In the genomic region with DNA sequence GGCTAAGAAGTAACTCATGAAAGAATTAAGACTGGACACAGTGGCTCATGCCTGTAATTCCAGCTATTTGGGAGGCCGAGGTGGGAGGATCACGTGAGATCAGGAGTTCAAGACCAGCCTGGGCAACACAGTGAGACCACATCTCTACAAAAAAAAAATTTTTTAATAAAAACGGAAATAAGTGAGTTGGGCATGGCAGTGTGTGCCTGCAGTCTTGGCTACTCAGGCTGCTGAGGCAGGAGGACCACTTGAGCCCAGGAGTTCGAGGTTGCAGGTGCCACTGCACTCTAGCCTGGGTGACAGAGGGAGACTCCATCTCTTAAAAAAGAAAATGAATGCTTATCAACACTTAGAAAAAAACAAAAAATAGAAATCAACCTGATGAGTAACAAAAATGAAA, we compare ENCODE assay signal across 19 cellular contexts.
DNase-seq lines count a peak whose midpoint lies in the region; ATAC-seq and TF ChIP-seq lines count a peak whose summit lies in the region.
"Had no signal": no experiment of that assay in that cellular context is flagged by ENCODE, and none has a peak within 500 bp of the region (broad histone marks: within the 10 kb centered on the region; RNA-seq: fewer than 3 reads in every experiment).

No MANE protein-coding gene starts in this region.

- H3K9me2 ChIP-seq in PC-3 (replicated peaks; ENCODE audit: low read length): no peaks in the 10 kb centered on the region

- no peak overlapping the region for H3K4me3 ChIP-seq in PC-3 (ENCODE audit: low read length)
- H3K4me3 ChIP-seq in muscle layer of colon (ENCODE audit: low read depth in 1 of 2, low read length in 2 of 2): no peak overlapping the region
- H3K4me3 ChIP-seq in ovary: no peak overlapping the region
- H3K4me3 ChIP-seq in esophagus squamous epithelium: no peak overlapping the region
- H3K4me3 ChIP-seq: lower lobe of right lung, mucosa of descending colon, SJCRH30 had no signal

- no peaks in the 10 kb centered on the region for H3K27me3 ChIP-seq in PC-3 (ENCODE audit: low read length)
- no peaks in the 10 kb centered on the region for H3K27me3 ChIP-seq in muscle layer of colon (ENCODE audit: control insufficient read depth in 1 of 2, insufficient read depth in 2 of 2, low read length in 2 of 2)
- no peaks in the 10 kb centered on the region for H3K27me3 ChIP-seq in ovary
- no peaks in the 10 kb centered on the region for H3K27me3 ChIP-seq in esophagus squamous epithelium
- H3K27me3 ChIP-seq: SJCRH30 had no signal

- H3K27ac ChIP-seq in PC-3 (ENCODE audit: low read length) (peak overlapping the region; percentile 90), cingulate gyrus (ENCODE audit: low read depth, low read length) (peak overlapping the region; percentile 100), muscle layer of colon (ENCODE audit: low read depth, low read length) (peak overlapping the region; percentile 65), substantia nigra (ENCODE audit: low read depth, low read length, poor library complexity, severe bottlenecking) (peak overlapping the region; percentile 100), ovary (no peak overlapping the region), esophagus squamous epithelium (peak overlapping the region in 2 of 4 donors; percentile 82 to 85)
- H3K27ac ChIP-seq: lower lobe of right lung had no signal

- H3F3A ChIP-seq in PC-3 (ENCODE audit: low read length, unreplicated experiment): no peaks in the 10 kb centered on the region

- H3K36me3 ChIP-seq in PC-3 (ENCODE audit: low read depth, low read length): no peaks in the 10 kb centered on the region
- no peaks in the 10 kb centered on the region for H3K36me3 ChIP-seq in muscle layer of colon (ENCODE audit: insufficient read depth, low read length)
- no peaks in the 10 kb centered on the region for H3K36me3 ChIP-seq in ovary
- no peaks in the 10 kb centered on the region for H3K36me3 ChIP-seq in esophagus squamous epithelium
- H3K36me3 ChIP-seq: lower lobe of right lung, SJCRH30 had no signal

- intact Hi-C loops in PC-3 (cut with micrococcal nuclease) (loop anchor here (5.0 kb wide), 2 partner anchors 168 to 183 kb away; no protein-coding TSS in a partner anchor), ovary (cut with DNase I) (no loop called here), esophagus squamous epithelium (cut with DNase I) (loop anchor here (10.0 kb wide), 1 partner anchor 110 kb away; no protein-coding TSS in a partner anchor)

- no peak for DNase-seq in PC-3
- no peak for DNase-seq in substantia nigra (lab: John Stamatoyannopoulos, UW)
- no peak for DNase-seq in ovary
- no peak for DNase-seq in AG08395 (ENCODE audit: low spot score)
- no peak for DNase-seq in esophagus squamous epithelium (lab: John Stamatoyannopoulos, UW)
- DNase-seq: activated CD4-positive, alpha-beta T cell treated with anti-CD3 and anti-CD28 coated beads, Interleukin-2, amount 50 U/mL, for 48 hours; activated naive CD4-positive, alpha-beta T cell treated with anti-CD3 and anti-CD28 coated beads, Interleukin-2, amount 50 U/mL, for 16 hours; aorta; DND-41; HCEC 1CT; lower lobe of right lung; SJCRH30; stimulated activated naive CD4-positive, alpha-beta T cell treated with Interleukin-2 at 50 U/mL for 16 hours; T-cell; trophoblast cell had no signal

- no peak for TF ChIP-seq POLR2A in ovary (IDR thresholded peaks at IDR 0.05)
- no peak for TF ChIP-seq POLR2A in esophagus squamous epithelium (IDR thresholded peaks at IDR 0.05)

- POLR2A ChIA-PET in PC-3 (lab: Charles Lee; ENCODE audit: unreplicated experiment): no interaction called here

- BruUV-seq in PC-3 (replicated peaks; lab: Mats Ljungman, UMichigan): no TSS peak

- H3K9me3 ChIP-seq in PC-3 (ENCODE audit: low read length) (no peaks in the 10 kb centered on the region), muscle layer of colon (ENCODE audit: low read length) (no peaks in the 10 kb centered on the region), ovary (no peaks in the 10 kb centered on the region), esophagus squamous epithelium (no peaks in the 10 kb centered on the region)
- H3K9me3 ChIP-seq: lower lobe of right lung, mucosa of descending colon, SJCRH30 had no signal

- H3K4me1 ChIP-seq in PC-3 (ENCODE audit: insufficient read depth, low read length): peaks cover 34% of the 10 kb centered on the region
- H3K4me1 ChIP-seq in muscle layer of colon (ENCODE audit: insufficient read depth, low read length): peaks cover 61% of the 10 kb centered on the region
- H3K4me1 ChIP-seq in ovary (ENCODE audit: insufficient read depth): peaks cover 9% of the 10 kb centered on the region
- peaks cover 45 to 94% (median 46%) of the 10 kb centered on the region in 3 donors for H3K4me1 ChIP-seq in esophagus squamous epithelium

- no peaks in the 10 kb centered on the region for H4K20me1 ChIP-seq in PC-3 (ENCODE audit: low read length)

- peak overlapping the region; percentile 68 for H3K4me2 ChIP-seq in PC-3 (ENCODE audit: low read length)

- TF ChIP-seq CTCF in PC-3 (conservative IDR thresholded peaks at IDR 0.05; ENCODE audit: low read depth, low read length): no peak
- TF ChIP-seq CTCF in ovary (IDR thresholded peaks at IDR 0.05): no peak
- TF ChIP-seq CTCF in esophagus squamous epithelium (IDR thresholded peaks at IDR 0.05): no peak

- H3K79me2 ChIP-seq in PC-3 (ENCODE audit: low read length): no peaks in the 10 kb centered on the region

- H2AFZ ChIP-seq in PC-3 (ENCODE audit: low read length): no peak overlapping the region

- 91 to 93% (median 92%) methylated on average over 4 of the region's 4 CpGs for WGBS in ovary, 3 donors
- 80 to 85% methylated on average over 4 of the region's 4 CpGs for WGBS in esophagus squamous epithelium, 2 donors

- no peak for ATAC-seq in PC-3
- ATAC-seq: activated CD4-positive, CD25-positive, alpha-beta regulatory T cell treated with anti-CD3 and anti-CD28 coated beads, Interleukin-2, amount 50 U/mL, for 24 hours; T-cell had no signal

- CTCF ChIA-PET in PC-3 (lab: Charles Lee): interaction anchor here (0.5 to 1.8 kb wide), 3 partner anchors 9 to 96 kb away, joined by 3 to 5 read pairs (median 5); no protein-coding TSS in a partner anchor

- H3K9ac ChIP-seq in PC-3 (ENCODE audit: low read length): peak overlapping the region; percentile 62; the same call in 1 of the 2 replicates
- no peak overlapping the region for H3K9ac ChIP-seq in muscle layer of colon (ENCODE audit: low read length)

- TF ChIP-seq EP300 in ovary (IDR thresholded peaks at IDR 0.05): no peak

Comparison
In these comparisons a context has a peak if more than half of its experiments do, and no peak if none do; other contexts are left out.
1. H3K27ac ChIP-seq: peak in PC-3 (single experiment), cingulate gyrus (single experiment), muscle layer of colon (single experiment) and substantia nigra (single experiment); none in ovary (0 of 2).
2. intact Hi-C loops: an anchor here in PC-3 (5.0 kb wide) and esophagus squamous epithelium (10.0 kb wide); none called in ovary.